Comparison of ENCODE assay signal across 1 cellular context in the genomic region with DNA sequence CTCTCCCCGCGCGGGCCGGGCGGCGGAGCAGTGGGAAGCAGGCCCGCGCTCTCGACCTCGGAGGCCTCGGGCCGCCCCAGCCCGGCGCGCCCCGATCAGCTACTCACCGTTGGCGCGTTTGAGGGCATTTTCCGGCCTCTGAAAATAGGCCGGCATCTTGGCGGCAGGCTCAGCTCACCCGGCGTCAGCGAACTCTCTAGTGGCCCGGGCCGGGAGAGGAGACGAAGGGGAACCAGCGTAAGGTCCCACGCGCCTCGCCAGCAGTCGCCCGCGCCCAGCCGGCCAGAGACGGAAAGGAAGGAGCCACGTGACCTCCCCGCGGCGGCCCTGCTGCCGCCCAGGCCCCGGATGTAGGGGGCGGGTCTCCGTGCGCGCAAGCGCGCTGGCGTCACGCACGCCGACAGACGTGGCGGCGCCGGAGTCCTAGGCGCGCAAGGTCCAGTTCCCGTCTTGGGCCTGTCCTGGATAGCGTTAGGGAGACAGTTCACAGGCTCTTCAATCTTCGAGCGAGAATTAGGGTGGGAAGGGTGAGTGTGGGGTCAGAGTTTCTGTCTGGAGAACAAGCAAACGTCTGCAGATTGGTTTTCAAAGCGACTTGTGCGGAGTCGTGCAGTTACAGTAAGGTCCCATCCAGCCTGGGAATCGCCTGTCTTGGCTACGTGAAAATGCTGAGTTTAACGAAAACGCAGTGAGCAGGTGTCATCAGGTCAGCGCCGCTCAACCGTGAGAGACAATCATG.
TF ChIP-seq lines count a peak whose summit lies in the region.

Gene EIF3A, minus strand, starts transcription at position 297 of the 739 bp plus-strand sequence. Its CDS starts 141 bp downstream, at position 156.

TF ChIP-seq in HepG2, 621 proteins besides CTCF, POLR2A, EP300 and RAD21 (continued from another document and continues in another):
- peak; percentile 48 for TF ChIP-seq NCOA2 (CRISPR knock-in tag; IDR thresholded peaks at IDR 0.05)
- TF ChIP-seq, protein P1, sequence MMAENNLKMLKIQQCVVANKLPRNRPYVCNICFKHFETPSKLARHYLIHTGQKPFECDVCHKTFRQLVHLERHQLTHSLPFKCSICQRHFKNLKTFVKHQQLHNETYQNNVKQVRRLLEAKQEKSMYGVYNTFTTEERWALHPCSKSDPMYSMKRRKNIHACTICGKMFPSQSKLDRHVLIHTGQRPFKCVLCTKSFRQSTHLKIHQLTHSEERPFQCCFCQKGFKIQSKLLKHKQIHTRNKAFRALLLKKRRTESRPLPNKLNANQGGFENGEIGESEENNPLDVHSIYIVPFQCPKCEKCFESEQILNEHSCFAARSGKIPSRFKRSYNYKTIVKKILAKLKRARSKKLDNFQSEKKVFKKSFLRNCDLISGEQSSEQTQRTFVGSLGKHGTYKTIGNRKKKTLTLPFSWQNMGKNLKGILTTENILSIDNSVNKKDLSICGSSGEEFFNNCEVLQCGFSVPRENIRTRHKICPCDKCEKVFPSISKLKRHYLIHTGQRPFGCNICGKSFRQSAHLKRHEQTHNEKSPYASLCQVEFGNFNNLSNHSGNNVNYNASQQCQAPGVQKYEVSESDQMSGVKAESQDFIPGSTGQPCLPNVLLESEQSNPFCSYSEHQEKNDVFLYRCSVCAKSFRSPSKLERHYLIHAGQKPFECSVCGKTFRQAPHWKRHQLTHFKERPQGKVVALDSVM (CRISPR knock-in tag; IDR thresholded peaks at IDR 0.05): peak; percentile 28; the same call in 1 of the 2 replicates
- TF ChIP-seq PCBP2 (optimal IDR thresholded peaks at IDR 0.05; ENCODE audit: low read depth, low read length, poor library complexity, severe bottlenecking): no peak
- TF ChIP-seq, protein P2, sequence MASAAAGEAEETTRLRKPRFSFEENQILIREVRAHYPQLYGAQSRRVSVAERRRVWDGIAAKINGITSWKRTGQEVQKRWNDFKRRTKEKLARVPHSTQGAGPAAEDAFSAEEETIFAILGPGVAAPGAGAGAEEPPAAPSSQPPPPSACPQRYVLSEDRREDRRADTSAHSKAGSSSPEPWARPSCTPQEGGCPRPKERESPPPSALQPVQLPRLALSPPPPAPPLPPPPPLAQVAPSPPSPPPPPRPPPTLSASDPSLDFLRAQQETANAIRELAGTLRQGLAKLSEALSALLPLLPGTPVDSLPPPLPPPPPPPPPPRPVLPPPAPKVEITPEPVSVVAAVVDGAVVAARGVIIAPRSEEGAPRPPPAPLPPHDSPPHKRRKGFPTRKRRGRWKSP (CRISPR knock-in tag; IDR thresholded peaks at IDR 0.05): peak; percentile 73
- TF ChIP-seq HMGA1 (CRISPR knock-in tag; conservative IDR thresholded peaks at IDR 0.05): no peak
- TF ChIP-seq KLF13 (CRISPR knock-in tag; IDR thresholded peaks at IDR 0.05): no peak
- no peak for TF ChIP-seq ATF5 (CRISPR knock-in tag; IDR thresholded peaks at IDR 0.05; ENCODE audit: low read depth)
- TF ChIP-seq PTBP1 (IDR thresholded peaks at IDR 0.05; ENCODE audit: low read depth, low read length, poor library complexity, severe bottlenecking): peak; percentile 19
- TF ChIP-seq SCMH1 (CRISPR knock-in tag; IDR thresholded peaks at IDR 0.05; ENCODE audit: borderline replicate concordance): no peak
- peak; percentile 41; the same call in 1 of the 2 replicates for TF ChIP-seq ZSCAN21 (CRISPR knock-in tag; IDR thresholded peaks at IDR 0.05; ENCODE audit: borderline replicate concordance)
- peak; percentile 85 for TF ChIP-seq KAT8 (CRISPR knock-in tag; IDR thresholded peaks at IDR 0.05)
- TF ChIP-seq SNAPC5 (CRISPR knock-in tag; IDR thresholded peaks at IDR 0.05; ENCODE audit: borderline replicate concordance): no peak
- TF ChIP-seq, protein P3, sequence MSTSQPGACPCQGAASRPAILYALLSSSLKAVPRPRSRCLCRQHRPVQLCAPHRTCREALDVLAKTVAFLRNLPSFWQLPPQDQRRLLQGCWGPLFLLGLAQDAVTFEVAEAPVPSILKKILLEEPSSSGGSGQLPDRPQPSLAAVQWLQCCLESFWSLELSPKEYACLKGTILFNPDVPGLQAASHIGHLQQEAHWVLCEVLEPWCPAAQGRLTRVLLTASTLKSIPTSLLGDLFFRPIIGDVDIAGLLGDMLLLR (CRISPR knock-in tag; IDR thresholded peaks at IDR 0.05): 0 out of 2 replicates have a peak, but pooled peaks have one; percentile 62
- TF ChIP-seq MXI1 (IDR thresholded peaks at IDR 0.05; ENCODE audit: borderline replicate concordance, low read depth, low read length): peak; percentile 85
- no peak for TF ChIP-seq RORA (CRISPR knock-in tag; IDR thresholded peaks at IDR 0.05)
- TF ChIP-seq TGIF2 (CRISPR knock-in tag; IDR thresholded peaks at IDR 0.05): peak; percentile 31
- 0 out of 2 replicates have a peak, but pooled peaks have one; percentile 52 for TF ChIP-seq ZNF337 (CRISPR knock-in tag; IDR thresholded peaks at IDR 0.05; ENCODE audit: borderline replicate concordance, low read depth)
- TF ChIP-seq ZNF513 (CRISPR knock-in tag; conservative IDR thresholded peaks at IDR 0.05): 0 out of 2 replicates have a peak, but pooled peaks have one; percentile 27
- 0 out of 2 replicates have a peak, but pooled peaks have one; percentile 2 for TF ChIP-seq STAG1 (CRISPR knock-in tag; IDR thresholded peaks at IDR 0.05)
- peak; percentile 58; the same call in 1 of the 2 replicates for TF ChIP-seq ZNF451 (CRISPR knock-in tag; IDR thresholded peaks at IDR 0.05)
- TF ChIP-seq HNRNPL (IDR thresholded peaks at IDR 0.05; ENCODE audit: low read depth, low read length): no peak
- TF ChIP-seq, protein P4, sequence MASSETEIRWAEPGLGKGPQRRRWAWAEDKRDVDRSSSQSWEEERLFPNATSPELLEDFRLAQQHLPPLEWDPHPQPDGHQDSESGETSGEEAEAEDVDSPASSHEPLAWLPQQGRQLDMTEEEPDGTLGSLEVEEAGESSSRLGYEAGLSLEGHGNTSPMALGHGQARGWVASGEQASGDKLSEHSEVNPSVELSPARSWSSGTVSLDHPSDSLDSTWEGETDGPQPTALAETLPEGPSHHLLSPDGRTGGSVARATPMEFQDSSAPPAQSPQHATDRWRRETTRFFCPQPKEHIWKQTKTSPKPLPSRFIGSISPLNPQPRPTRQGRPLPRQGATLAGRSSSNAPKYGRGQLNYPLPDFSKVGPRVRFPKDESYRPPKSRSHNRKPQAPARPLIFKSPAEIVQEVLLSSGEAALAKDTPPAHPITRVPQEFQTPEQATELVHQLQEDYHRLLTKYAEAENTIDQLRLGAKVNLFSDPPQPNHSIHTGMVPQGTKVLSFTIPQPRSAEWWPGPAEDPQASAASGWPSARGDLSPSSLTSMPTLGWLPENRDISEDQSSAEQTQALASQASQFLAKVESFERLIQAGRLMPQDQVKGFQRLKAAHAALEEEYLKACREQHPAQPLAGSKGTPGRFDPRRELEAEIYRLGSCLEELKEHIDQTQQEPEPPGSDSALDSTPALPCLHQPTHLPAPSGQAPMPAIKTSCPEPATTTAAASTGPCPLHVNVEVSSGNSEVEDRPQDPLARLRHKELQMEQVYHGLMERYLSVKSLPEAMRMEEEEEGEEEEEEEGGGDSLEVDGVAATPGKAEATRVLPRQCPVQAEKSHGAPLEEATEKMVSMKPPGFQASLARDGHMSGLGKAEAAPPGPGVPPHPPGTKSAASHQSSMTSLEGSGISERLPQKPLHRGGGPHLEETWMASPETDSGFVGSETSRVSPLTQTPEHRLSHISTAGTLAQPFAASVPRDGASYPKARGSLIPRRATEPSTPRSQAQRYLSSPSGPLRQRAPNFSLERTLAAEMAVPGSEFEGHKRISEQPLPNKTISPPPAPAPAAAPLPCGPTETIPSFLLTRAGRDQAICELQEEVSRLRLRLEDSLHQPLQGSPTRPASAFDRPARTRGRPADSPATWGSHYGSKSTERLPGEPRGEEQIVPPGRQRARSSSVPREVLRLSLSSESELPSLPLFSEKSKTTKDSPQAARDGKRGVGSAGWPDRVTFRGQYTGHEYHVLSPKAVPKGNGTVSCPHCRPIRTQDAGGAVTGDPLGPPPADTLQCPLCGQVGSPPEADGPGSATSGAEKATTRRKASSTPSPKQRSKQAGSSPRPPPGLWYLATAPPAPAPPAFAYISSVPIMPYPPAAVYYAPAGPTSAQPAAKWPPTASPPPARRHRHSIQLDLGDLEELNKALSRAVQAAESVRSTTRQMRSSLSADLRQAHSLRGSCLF (CRISPR knock-in tag; IDR thresholded peaks at IDR 0.05; ENCODE audit: borderline replicate concordance): no peak
- peak; percentile 93 for TF ChIP-seq DR1 (CRISPR knock-in tag; IDR thresholded peaks at IDR 0.05)
- peak; percentile 74 for TF ChIP-seq HNF4A (CRISPR knock-in tag; IDR thresholded peaks at IDR 0.05)
- TF ChIP-seq, protein P5, sequence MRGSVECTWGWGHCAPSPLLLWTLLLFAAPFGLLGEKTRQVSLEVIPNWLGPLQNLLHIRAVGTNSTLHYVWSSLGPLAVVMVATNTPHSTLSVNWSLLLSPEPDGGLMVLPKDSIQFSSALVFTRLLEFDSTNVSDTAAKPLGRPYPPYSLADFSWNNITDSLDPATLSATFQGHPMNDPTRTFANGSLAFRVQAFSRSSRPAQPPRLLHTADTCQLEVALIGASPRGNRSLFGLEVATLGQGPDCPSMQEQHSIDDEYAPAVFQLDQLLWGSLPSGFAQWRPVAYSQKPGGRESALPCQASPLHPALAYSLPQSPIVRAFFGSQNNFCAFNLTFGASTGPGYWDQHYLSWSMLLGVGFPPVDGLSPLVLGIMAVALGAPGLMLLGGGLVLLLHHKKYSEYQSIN (CRISPR knock-in tag; IDR thresholded peaks at IDR 0.05; ENCODE audit: borderline replicate concordance): no peak
- TF ChIP-seq, protein P6, sequence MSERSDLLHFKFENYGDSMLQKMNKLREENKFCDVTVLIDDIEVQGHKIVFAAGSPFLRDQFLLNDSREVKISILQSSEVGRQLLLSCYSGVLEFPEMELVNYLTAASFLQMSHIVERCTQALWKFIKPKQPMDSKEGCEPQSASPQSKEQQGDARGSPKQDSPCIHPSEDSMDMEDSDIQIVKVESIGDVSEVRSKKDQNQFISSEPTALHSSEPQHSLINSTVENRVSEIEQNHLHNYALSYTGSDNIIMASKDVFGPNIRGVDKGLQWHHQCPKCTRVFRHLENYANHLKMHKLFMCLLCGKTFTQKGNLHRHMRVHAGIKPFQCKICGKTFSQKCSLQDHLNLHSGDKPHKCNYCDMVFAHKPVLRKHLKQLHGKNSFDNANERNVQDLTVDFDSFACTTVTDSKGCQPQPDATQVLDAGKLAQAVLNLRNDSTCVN (CRISPR knock-in tag; IDR thresholded peaks at IDR 0.05; ENCODE audit: borderline replicate concordance): peak; percentile 45; the same call in 1 of the 2 replicates
- TF ChIP-seq ZNF407 (CRISPR knock-in tag; IDR thresholded peaks at IDR 0.05; ENCODE audit: not compliant biosample characterization): peak; percentile 76
